In the genomic region with DNA sequence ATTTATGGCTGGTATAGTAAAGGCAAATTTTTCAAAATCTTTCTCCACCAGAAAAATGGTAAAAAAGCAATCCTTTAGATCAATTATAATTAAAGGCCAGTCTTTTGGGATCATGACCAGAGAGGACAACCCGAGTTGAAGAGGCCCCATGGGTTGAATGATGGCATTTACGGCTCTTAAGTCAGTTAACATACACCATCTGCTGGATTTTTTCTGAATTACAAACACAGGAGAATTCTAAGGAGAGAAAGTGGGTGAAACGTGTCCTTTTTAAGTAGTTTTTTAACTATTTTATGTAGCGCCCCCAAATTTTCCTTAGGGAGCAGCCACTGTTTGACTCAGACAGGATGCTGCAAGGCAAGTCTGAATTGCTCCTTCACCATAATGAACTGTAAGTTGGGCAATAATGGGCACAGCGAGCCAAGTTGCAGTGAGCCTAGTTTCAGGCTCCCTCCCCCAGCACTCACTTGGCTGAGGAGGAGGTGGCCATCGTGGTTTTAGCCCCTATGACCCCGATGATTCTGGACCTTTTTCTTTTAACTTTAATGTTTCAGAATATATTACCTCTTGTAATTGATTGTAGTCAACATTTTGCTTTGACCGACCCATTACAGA, we compare ENCODE assay signal across 8 cellular contexts. TPM values are rescaled to one million over a fixed set of nuclear protein-coding genes. Genes with fewer than 3 reads are reported as not detected.
DNase-seq lines count a peak whose midpoint lies in the region; ATAC-seq, FAIRE-seq and TF ChIP-seq lines count a peak whose summit lies in the region.

No MANE protein-coding gene starts in this region.

- ATAC-seq in HG02571 (IDR thresholded peaks at IDR 0.05; ENCODE audit: unreplicated experiment), result no peak

- no peaks in the 10 kb centered on the region for H3K36me3 Mint-ChIP-seq in type B pancreatic cell

- no peak overlapping the region for H3K27ac Mint-ChIP-seq in type B pancreatic cell

- no peaks in the 10 kb centered on the region for H3K36me3 ChIP-seq in H7 (replicated peaks; ENCODE audit: control insufficient read depth, insufficient read depth, low read length)

- TF ChIP-seq CTCF in type B pancreatic cell (conservative IDR thresholded peaks at IDR 0.05), result peak; percentile 75

- no peak overlapping the region for H3K4me3 Mint-ChIP-seq in type B pancreatic cell

- peak; percentile 2 for DNase-seq in ACHN
- DNase-seq in H7, result peak; percentile 50
- peak; percentile 44 for DNase-seq in amniotic epithelial cell (ENCODE audit: low read depth)
- DNase-seq in type B pancreatic cell (ENCODE audit: extremely low spot score, unreplicated experiment), result no peak
- no peak for DNase-seq in NCI-H446 (lab: John Stamatoyannopoulos, UW)
- no peak for DNase-seq in NCI-H1436 (lab: John Stamatoyannopoulos, UW)

- peaks cover 5% of the 10 kb centered on the region for H3K27me3 Mint-ChIP-seq in type B pancreatic cell

- FAIRE-seq in islet of Langerhans (lab: Jason Lieb, UNC), result peak; percentile 81

- peaks cover 11% of the 10 kb centered on the region for H3K4me1 Mint-ChIP-seq in type B pancreatic cell (ENCODE audit: unreplicated experiment)

- H3K9me3 Mint-ChIP-seq in type B pancreatic cell, result no peaks in the 10 kb centered on the region

- in situ Hi-C loops in ACHN (cut with HindIII; ENCODE audit: low pct_ligation_motif_present, low pct_unique_long_range_greater_than_20kb, low sequenced_read_pairs), result no loop called here

- peak overlapping the region; percentile 41 for H3K4me3 ChIP-seq in H7 (ENCODE audit: insufficient read depth, low read depth, low read length)

- H3K27me3 ChIP-seq in H7 (ENCODE audit: control insufficient read depth, insufficient read depth, low read length), result no peaks in the 10 kb centered on the region

RNA-seq across cellular contexts. Expression of a gene that starts 13.6 kb away (rescaled TPM):
- 10.0 and 10.7 TPM in 2 replicates for total RNA-seq in H7 (2014; rRNA removed; shearing (Covaris generic))
- total RNA-seq in type B pancreatic cell (ENCODE audit: low replicate concordance), result 24.7 and 27.3 TPM in 2 replicates

RNA-seq across cellular contexts. Expression of a gene that starts 38.1 kb away (rescaled TPM):
- 5.8 TPM in 2 replicates for total RNA-seq in H7 (2014; rRNA removed; shearing (Covaris generic))
- total RNA-seq in type B pancreatic cell (ENCODE audit: low replicate concordance), result 12.5 and 28.8 TPM in 2 replicates

Comparison
In these comparisons a context has a peak if more than half of its experiments do, and no peak if none do; other contexts are left out.
1. DNase-seq: peak in ACHN (single experiment), H7 (single experiment) and amniotic epithelial cell (single experiment); none in type B pancreatic cell (single experiment), NCI-H446 (0 of 2) and NCI-H1436 (single experiment).